Comparison of ENCODE assay signal across 14 cellular contexts in genomic region chr5:91125916-91126315, GRCh38.
DNase-seq lines count a peak whose midpoint lies in the region; ATAC-seq and TF ChIP-seq lines count a peak whose summit lies in the region.
"Had no signal": no experiment of that assay in that cellular context is flagged by ENCODE, and none has a peak within 500 bp of the region (broad histone marks: within the 10 kb centered on the region; RNA-seq: fewer than 3 reads in every experiment).

No MANE protein-coding gene starts in this region.

- no peaks in the 10 kb centered on the region for H3K9me2 ChIP-seq in SK-N-SH

- H3K4me2 ChIP-seq in SK-N-SH: peak overlapping the region; percentile 48; the same call in 1 of the 2 replicates

- DNase-seq in SK-N-SH (no peak), mesothelial cell of epicardium (ENCODE audit: low spot score in 2 of 2, unreplicated experiment in 2 of 2) (no peak), tibial artery (no peak), NCI-H82 treated with DMSO at 0.1 percent for 48 hours (lab: John Stamatoyannopoulos, UW; ENCODE audit: unreplicated experiment) (no peak)
- DNase-seq in stimulated activated CD4-positive, alpha-beta T cell treated with anti-CD3 and anti-CD28 coated beads, Interleukin-4, amount 100 ng/mL, for 4 hours: no peak
- DNase-seq in activated effector memory CD4-positive, alpha-beta T cell treated with anti-CD3 and anti-CD28 coated beads, Interleukin-2, amount 50 U/mL, for 16 hours: no peak
- DNase-seq: activated CD4-positive, alpha-beta T cell treated with anti-CD3 and anti-CD28 coated beads for 1 hour; activated T-cell treated with anti-CD3 and anti-CD28 coated beads, Interleukin-2, amount 50 U/mL, for 4 hours; anterior cingulate cortex; glutamatergic neuron; KBM-7; NCI-H2081 treated with DMSO at 0.1 percent for 48 hours had no signal

- peaks cover 4% of the 10 kb centered on the region for H3K9me3 Mint-ChIP-seq in mesothelial cell of epicardium
- H3K9me3 Mint-ChIP-seq: activated T-cell treated with anti-CD3 and anti-CD28 coated beads, Interleukin-2, amount 50 U/mL, for 4 hours had no signal

- H3K9me3 ChIP-seq in SK-N-SH (no peaks in the 10 kb centered on the region), tibial artery (no peaks in the 10 kb centered on the region)

- H3K36me3 Mint-ChIP-seq in mesothelial cell of epicardium: no peaks in the 10 kb centered on the region

- no peak overlapping the region for H3K9ac ChIP-seq in SK-N-SH

- H3K4me3 Mint-ChIP-seq in mesothelial cell of epicardium: no peak overlapping the region
- H3K4me3 Mint-ChIP-seq: activated T-cell treated with anti-CD3 and anti-CD28 coated beads, Interleukin-2, amount 50 U/mL, for 4 hours had no signal

- H4K20me1 ChIP-seq in SK-N-SH (ENCODE audit: insufficient read depth): no peaks in the 10 kb centered on the region

- H3K27me3 ChIP-seq in SK-N-SH (ENCODE audit: insufficient read depth) (no peaks in the 10 kb centered on the region), tibial artery (no peaks in the 10 kb centered on the region)

- TF ChIP-seq CTCF in SK-N-SH (IDR thresholded peaks at IDR 0.05): no peak
- no peak for TF ChIP-seq CTCF in mesothelial cell of epicardium (IDR thresholded peaks at IDR 0.05; ENCODE audit: unreplicated experiment)
- TF ChIP-seq CTCF in tibial artery (IDR thresholded peaks at IDR 0.05): no peak

- no peak for TF ChIP-seq RAD21 in SK-N-SH (IDR thresholded peaks at IDR 0.05; ENCODE audit: low read length)

- ATAC-seq in SK-N-SH treated with all-trans-retinoic acid at 6 μM for 48 hours: no peak
- ATAC-seq: activated T-cell treated with anti-CD3 and anti-CD28 coated beads, Interleukin-2, amount 50 U/mL, for 4 hours had no signal

- H3K27ac Mint-ChIP-seq in mesothelial cell of epicardium: peak overlapping the region; percentile 13

- peak overlapping the region in 1 of 2 experiments; percentile 67; a peak in 3 of 4 replicates for H3K27ac ChIP-seq in SK-N-SH (ENCODE audit: low read depth in 2 of 2, low read length in 1 of 2)
- peak overlapping the region; percentile 22 for H3K27ac ChIP-seq in angular gyrus (ENCODE audit: low read depth, low read length)
- peak overlapping the region; percentile 52 to 73 for H3K27ac ChIP-seq in tibial artery

- CTCF ChIA-PET in SK-N-SH (lab: Yijun Ruan, JAX): interaction anchor here (1.0 kb wide), 2 partner anchors 94 to 294 kb away, joined by 3 read pairs; no protein-coding TSS in a partner anchor

- H3K4me1 Mint-ChIP-seq in mesothelial cell of epicardium: peaks cover 35% of the 10 kb centered on the region

- peaks cover 3% of the 10 kb centered on the region for H3F3A ChIP-seq in SK-N-SH (replicated peaks; ENCODE audit: insufficient read depth)

- intact Hi-C loops in tibial artery (cut with DNase I; ENCODE audit: low total_unique reads): no loop called here

- 97% methylated on average over 1 of the region's 1 CpG for WGBS in SK-N-SH (ENCODE audit: low lambda C conversion rate)

- H3K4me1 ChIP-seq in SK-N-SH (ENCODE audit: control insufficient read depth in 1 of 2, insufficient read depth in 2 of 2, low read depth in 1 of 2, low read length in 1 of 2): peaks cover 3 to 63% of the 10 kb centered on the region in 2 experiments
- peaks cover 7 to 92% (median 68%) of the 10 kb centered on the region in 4 donors for H3K4me1 ChIP-seq in tibial artery

- H2AFZ ChIP-seq in SK-N-SH (ENCODE audit: low read depth): no peak overlapping the region

- POLR2A ChIA-PET in SK-N-SH (lab: Yijun Ruan, JAX): no interaction called here

- H3K4me3 ChIP-seq in SK-N-SH (ENCODE audit: low read depth in 2 of 2, low read length in 1 of 2) (no peak overlapping the region), tibial artery (no peak overlapping the region)

- H3K36me3 ChIP-seq in SK-N-SH (replicated peaks in 1 of 2; ENCODE audit: control insufficient read depth in 1 of 2, insufficient read depth in 2 of 2, low read length in 1 of 2): no peaks in the 10 kb centered on the region
- no peaks in the 10 kb centered on the region for H3K36me3 ChIP-seq in tibial artery

- TF ChIP-seq EP300 in SK-N-SH (IDR thresholded peaks at IDR 0.05; ENCODE audit: borderline replicate concordance in 1 of 2, low read depth in 1 of 2, low read length in 1 of 2): no peak

- no peaks in the 10 kb centered on the region for H3K27me3 Mint-ChIP-seq in mesothelial cell of epicardium (ENCODE audit: low read depth)

- H3K79me2 ChIP-seq in SK-N-SH (ENCODE audit: insufficient read depth): no peaks in the 10 kb centered on the region

TF ChIP-seq in SK-N-SH, 30 proteins besides CTCF, POLR2A, EP300 and RAD21:
- no peak for TF ChIP-seq GABPA (IDR thresholded peaks at IDR 0.05; ENCODE audit: low read depth)

TF ChIP-seq in SK-N-SH treated with all-trans-retinoic acid at 6 μM for 48 hours, 23 proteins besides CTCF, POLR2A, EP300 and RAD21 (continues in another document):
- TF ChIP-seq POU6F1 (CRISPR knock-in tag; IDR thresholded peaks at IDR 0.05; ENCODE audit: borderline replicate concordance, low read depth) (no peak), ZNF8 (CRISPR knock-in tag; IDR thresholded peaks at IDR 0.05) (no peak), ISL1 (CRISPR knock-in tag; IDR thresholded peaks at IDR 0.05) (no peak), TCF4 (CRISPR knock-in tag; IDR thresholded peaks at IDR 0.05; ENCODE audit: borderline replicate concordance) (no peak), OSR1 (CRISPR knock-in tag; IDR thresholded peaks at IDR 0.05) (no peak), ESRRG (CRISPR knock-in tag; IDR thresholded peaks at IDR 0.05) (no peak), ZC3H10 (CRISPR knock-in tag; IDR thresholded peaks at IDR 0.05) (no peak), CSRNP3 (CRISPR knock-in tag; IDR thresholded peaks at IDR 0.05) (no peak), GLIS3 (CRISPR knock-in tag; IDR thresholded peaks at IDR 0.05) (no peak), ZFP3 (CRISPR knock-in tag; IDR thresholded peaks at IDR 0.05) (no peak), PPARA (CRISPR knock-in tag; IDR thresholded peaks at IDR 0.05; ENCODE audit: borderline replicate concordance) (no peak), CREB5 (CRISPR knock-in tag; IDR thresholded peaks at IDR 0.05; ENCODE audit: low read depth) (no peak), TSHZ2 (CRISPR knock-in tag; IDR thresholded peaks at IDR 0.05) (no peak), CSDC2 (CRISPR knock-in tag; IDR thresholded peaks at IDR 0.05) (no peak)
